1 cellular context compared by ENCODE assay signal in the genomic region with DNA sequence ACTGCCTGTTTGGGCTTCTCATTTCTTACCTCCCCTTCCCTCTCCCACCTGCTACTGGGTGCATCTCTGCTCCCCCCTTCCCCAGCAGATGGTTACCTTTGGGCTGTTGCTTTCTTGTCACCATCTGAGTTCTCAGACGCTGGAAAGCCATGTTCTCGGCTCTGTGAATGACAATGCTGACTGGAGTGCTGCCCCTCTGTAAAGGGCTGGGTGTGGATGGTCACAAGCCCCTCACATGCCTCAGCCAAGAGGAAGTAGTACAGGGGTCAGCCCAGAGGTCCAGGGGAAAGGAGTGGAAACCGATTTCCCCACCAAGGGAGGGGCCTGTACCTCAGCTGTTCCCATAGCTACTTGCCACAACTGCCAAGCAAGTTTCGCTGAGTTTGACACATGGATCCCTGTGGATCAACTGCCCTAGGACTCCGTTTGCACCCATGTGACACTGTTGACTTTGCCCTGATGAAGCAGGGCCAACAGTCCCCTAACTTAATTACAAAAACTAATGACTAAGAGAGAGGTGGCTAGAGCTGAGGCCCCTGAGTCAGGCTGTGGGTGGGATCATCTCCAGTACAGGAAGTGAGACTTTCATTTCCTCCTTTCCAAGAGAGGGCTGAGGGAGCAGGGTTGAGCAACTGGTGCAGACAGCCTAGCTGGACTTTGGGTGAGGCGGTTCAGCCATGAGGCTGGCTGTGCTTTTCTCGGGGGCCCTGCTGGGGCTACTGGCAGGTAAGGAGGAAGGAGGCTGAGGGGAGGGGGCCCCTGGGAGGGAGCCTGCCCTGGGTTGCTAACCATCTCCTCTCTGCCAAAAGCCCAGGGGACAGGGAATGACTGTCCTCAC.
TF ChIP-seq lines count a peak whose summit lies in the region.

TSS of gene CD68 (plus strand) at position 638 of the 838 bp plus-strand sequence. CDS start at position 678, 40 bp downstream.

TF ChIP-seq in WTC11, 78 proteins besides CTCF, POLR2A, EP300 and RAD21 (continued from another document and continues in another):
- no peak for TF ChIP-seq PRDM15 (CRISPR knock-in tag; IDR thresholded peaks at IDR 0.05)
- peak; percentile 31; the same call in 1 of the 2 replicates for TF ChIP-seq ATF1 (CRISPR knock-in tag; IDR thresholded peaks at IDR 0.05)
- TF ChIP-seq ZNF263 (CRISPR knock-in tag; IDR thresholded peaks at IDR 0.05; ENCODE audit: low read depth) = no peak
- no peak for TF ChIP-seq SMAD3 (CRISPR knock-in tag; IDR thresholded peaks at IDR 0.05; ENCODE audit: borderline replicate concordance)
- TF ChIP-seq, protein P1, sequence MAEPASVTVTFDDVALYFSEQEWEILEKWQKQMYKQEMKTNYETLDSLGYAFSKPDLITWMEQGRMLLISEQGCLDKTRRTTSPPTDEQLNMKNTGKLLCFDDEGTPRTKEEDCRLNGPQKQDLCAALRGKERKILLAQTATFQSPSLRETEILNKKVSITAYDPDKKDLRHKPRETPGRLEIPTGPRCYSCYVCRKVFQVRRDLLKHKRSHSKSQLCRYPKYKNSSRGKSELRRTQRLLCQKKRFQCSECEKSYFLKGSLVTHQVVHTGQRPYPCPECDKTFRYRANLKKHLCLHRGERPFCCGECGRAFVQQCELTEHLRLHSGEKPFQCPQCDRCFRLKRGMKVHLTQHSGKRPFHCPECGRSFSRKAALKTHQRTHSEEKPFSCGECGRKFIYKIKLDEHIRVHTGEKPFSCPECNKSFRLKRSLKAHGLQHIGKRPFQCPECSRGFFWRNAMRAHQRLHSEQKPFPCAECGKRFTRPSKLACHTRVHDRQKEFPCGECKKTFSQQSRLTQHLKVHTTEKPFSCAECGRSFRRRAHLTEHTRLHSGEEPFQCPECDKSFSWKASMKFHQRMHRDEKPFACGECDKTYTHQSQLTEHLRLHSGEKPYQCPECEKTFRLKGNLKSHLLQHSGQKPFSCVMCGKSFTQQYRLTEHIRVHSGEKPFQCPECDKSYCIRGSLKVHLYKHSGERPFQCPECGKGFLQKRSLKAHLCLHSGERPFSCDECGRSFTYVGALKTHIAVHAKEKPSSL (CRISPR knock-in tag; conservative IDR thresholded peaks at IDR 0.05) = peak; percentile 96
- TF ChIP-seq TP53 (CRISPR knock-in tag; IDR thresholded peaks at IDR 0.05) = no peak; the same call in 1 of the 2 replicates
- TF ChIP-seq NFATC4 (CRISPR knock-in tag; IDR thresholded peaks at IDR 0.05) = peak; percentile 95
- no peak for TF ChIP-seq FOXJ3 (CRISPR knock-in tag; IDR thresholded peaks at IDR 0.05; ENCODE audit: borderline replicate concordance)
- TF ChIP-seq OVOL2 (CRISPR knock-in tag; IDR thresholded peaks at IDR 0.05; ENCODE audit: borderline replicate concordance) = no peak
- peak; percentile 98 for TF ChIP-seq EMX1 (CRISPR knock-in tag; IDR thresholded peaks at IDR 0.05)
- TF ChIP-seq E2F1 (CRISPR knock-in tag; IDR thresholded peaks at IDR 0.05) = no peak
- TF ChIP-seq, protein P2, sequence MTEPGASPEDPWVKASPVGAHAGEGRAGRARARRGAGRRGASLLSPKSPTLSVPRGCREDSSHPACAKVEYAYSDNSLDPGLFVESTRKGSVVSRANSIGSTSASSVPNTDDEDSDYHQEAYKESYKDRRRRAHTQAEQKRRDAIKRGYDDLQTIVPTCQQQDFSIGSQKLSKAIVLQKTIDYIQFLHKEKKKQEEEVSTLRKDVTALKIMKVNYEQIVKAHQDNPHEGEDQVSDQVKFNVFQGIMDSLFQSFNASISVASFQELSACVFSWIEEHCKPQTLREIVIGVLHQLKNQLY (CRISPR knock-in tag; IDR thresholded peaks at IDR 0.05) = no peak
- peak; percentile 25; the same call in 1 of the 2 replicates for TF ChIP-seq SP1 (CRISPR knock-in tag; conservative IDR thresholded peaks at IDR 0.05)
- no peak for TF ChIP-seq E2F4 (CRISPR knock-in tag; IDR thresholded peaks at IDR 0.05; ENCODE audit: borderline replicate concordance, low read depth)
- TF ChIP-seq, protein P3, sequence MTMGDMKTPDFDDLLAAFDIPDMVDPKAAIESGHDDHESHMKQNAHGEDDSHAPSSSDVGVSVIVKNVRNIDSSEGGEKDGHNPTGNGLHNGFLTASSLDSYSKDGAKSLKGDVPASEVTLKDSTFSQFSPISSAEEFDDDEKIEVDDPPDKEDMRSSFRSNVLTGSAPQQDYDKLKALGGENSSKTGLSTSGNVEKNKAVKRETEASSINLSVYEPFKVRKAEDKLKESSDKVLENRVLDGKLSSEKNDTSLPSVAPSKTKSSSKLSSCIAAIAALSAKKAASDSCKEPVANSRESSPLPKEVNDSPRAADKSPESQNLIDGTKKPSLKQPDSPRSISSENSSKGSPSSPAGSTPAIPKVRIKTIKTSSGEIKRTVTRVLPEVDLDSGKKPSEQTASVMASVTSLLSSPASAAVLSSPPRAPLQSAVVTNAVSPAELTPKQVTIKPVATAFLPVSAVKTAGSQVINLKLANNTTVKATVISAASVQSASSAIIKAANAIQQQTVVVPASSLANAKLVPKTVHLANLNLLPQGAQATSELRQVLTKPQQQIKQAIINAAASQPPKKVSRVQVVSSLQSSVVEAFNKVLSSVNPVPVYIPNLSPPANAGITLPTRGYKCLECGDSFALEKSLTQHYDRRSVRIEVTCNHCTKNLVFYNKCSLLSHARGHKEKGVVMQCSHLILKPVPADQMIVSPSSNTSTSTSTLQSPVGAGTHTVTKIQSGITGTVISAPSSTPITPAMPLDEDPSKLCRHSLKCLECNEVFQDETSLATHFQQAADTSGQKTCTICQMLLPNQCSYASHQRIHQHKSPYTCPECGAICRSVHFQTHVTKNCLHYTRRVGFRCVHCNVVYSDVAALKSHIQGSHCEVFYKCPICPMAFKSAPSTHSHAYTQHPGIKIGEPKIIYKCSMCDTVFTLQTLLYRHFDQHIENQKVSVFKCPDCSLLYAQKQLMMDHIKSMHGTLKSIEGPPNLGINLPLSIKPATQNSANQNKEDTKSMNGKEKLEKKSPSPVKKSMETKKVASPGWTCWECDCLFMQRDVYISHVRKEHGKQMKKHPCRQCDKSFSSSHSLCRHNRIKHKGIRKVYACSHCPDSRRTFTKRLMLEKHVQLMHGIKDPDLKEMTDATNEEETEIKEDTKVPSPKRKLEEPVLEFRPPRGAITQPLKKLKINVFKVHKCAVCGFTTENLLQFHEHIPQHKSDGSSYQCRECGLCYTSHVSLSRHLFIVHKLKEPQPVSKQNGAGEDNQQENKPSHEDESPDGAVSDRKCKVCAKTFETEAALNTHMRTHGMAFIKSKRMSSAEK (CRISPR knock-in tag; IDR thresholded peaks at IDR 0.05; ENCODE audit: borderline replicate concordance) = peak; percentile 91
- TF ChIP-seq, protein P4, sequence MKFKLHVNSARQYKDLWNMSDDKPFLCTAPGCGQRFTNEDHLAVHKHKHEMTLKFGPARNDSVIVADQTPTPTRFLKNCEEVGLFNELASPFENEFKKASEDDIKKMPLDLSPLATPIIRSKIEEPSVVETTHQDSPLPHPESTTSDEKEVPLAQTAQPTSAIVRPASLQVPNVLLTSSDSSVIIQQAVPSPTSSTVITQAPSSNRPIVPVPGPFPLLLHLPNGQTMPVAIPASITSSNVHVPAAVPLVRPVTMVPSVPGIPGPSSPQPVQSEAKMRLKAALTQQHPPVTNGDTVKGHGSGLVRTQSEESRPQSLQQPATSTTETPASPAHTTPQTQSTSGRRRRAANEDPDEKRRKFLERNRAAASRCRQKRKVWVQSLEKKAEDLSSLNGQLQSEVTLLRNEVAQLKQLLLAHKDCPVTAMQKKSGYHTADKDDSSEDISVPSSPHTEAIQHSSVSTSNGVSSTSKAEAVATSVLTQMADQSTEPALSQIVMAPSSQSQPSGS (CRISPR knock-in tag; IDR thresholded peaks at IDR 0.05; ENCODE audit: borderline replicate concordance, low read depth) = no peak
- TF ChIP-seq ZNF232 (CRISPR knock-in tag; IDR thresholded peaks at IDR 0.05) = no peak
- TF ChIP-seq TEAD1 (CRISPR knock-in tag; IDR thresholded peaks at IDR 0.05) = no peak
- no peak; the same call in 1 of the 2 replicates for TF ChIP-seq TEAD4 (CRISPR knock-in tag; IDR thresholded peaks at IDR 0.05)
- no peak for TF ChIP-seq JUN (CRISPR knock-in tag; IDR thresholded peaks at IDR 0.05)
- no peak for TF ChIP-seq SOX15 (CRISPR knock-in tag; IDR thresholded peaks at IDR 0.05)
- TF ChIP-seq, protein P5, sequence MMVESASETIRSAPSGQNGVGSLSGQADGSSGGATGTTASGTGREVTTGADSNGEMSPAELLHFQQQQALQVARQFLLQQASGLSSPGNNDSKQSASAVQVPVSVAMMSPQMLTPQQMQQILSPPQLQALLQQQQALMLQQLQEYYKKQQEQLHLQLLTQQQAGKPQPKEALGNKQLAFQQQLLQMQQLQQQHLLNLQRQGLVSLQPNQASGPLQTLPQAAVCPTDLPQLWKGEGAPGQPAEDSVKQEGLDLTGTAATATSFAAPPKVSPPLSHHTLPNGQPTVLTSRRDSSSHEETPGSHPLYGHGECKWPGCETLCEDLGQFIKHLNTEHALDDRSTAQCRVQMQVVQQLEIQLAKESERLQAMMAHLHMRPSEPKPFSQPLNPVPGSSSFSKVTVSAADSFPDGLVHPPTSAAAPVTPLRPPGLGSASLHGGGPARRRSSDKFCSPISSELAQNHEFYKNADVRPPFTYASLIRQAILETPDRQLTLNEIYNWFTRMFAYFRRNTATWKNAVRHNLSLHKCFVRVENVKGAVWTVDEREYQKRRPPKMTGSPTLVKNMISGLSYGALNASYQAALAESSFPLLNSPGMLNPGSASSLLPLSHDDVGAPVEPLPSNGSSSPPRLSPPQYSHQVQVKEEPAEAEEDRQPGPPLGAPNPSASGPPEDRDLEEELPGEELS (CRISPR knock-in tag; IDR thresholded peaks at IDR 0.05) = no peak
- peak; percentile 96 for TF ChIP-seq PRRX2 (CRISPR knock-in tag; IDR thresholded peaks at IDR 0.05)
- TF ChIP-seq ZNF423 (CRISPR knock-in tag; IDR thresholded peaks at IDR 0.05) = no peak
- TF ChIP-seq, protein P6, sequence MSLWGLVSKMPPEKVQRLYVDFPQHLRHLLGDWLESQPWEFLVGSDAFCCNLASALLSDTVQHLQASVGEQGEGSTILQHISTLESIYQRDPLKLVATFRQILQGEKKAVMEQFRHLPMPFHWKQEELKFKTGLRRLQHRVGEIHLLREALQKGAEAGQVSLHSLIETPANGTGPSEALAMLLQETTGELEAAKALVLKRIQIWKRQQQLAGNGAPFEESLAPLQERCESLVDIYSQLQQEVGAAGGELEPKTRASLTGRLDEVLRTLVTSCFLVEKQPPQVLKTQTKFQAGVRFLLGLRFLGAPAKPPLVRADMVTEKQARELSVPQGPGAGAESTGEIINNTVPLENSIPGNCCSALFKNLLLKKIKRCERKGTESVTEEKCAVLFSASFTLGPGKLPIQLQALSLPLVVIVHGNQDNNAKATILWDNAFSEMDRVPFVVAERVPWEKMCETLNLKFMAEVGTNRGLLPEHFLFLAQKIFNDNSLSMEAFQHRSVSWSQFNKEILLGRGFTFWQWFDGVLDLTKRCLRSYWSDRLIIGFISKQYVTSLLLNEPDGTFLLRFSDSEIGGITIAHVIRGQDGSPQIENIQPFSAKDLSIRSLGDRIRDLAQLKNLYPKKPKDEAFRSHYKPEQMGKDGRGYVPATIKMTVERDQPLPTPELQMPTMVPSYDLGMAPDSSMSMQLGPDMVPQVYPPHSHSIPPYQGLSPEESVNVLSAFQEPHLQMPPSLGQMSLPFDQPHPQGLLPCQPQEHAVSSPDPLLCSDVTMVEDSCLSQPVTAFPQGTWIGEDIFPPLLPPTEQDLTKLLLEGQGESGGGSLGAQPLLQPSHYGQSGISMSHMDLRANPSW (CRISPR knock-in tag; conservative IDR thresholded peaks at IDR 0.05; ENCODE audit: low read depth) = no peak
- TF ChIP-seq, protein P7, sequence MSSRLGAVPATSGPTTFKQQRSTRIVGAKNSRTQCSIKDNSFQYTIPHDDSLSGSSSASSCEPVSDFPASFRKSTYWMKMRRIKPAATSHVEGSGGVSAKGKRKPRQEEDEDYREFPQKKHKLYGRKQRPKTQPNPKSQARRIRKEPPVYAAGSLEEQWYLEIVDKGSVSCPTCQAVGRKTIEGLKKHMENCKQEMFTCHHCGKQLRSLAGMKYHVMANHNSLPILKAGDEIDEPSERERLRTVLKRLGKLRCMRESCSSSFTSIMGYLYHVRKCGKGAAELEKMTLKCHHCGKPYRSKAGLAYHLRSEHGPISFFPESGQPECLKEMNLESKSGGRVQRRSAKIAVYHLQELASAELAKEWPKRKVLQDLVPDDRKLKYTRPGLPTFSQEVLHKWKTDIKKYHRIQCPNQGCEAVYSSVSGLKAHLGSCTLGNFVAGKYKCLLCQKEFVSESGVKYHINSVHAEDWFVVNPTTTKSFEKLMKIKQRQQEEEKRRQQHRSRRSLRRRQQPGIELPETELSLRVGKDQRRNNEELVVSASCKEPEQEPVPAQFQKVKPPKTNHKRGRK (CRISPR knock-in tag; IDR thresholded peaks at IDR 0.05; ENCODE audit: borderline replicate concordance) = no peak
